10 cellular contexts compared by ENCODE assay signal in the genomic region with DNA sequence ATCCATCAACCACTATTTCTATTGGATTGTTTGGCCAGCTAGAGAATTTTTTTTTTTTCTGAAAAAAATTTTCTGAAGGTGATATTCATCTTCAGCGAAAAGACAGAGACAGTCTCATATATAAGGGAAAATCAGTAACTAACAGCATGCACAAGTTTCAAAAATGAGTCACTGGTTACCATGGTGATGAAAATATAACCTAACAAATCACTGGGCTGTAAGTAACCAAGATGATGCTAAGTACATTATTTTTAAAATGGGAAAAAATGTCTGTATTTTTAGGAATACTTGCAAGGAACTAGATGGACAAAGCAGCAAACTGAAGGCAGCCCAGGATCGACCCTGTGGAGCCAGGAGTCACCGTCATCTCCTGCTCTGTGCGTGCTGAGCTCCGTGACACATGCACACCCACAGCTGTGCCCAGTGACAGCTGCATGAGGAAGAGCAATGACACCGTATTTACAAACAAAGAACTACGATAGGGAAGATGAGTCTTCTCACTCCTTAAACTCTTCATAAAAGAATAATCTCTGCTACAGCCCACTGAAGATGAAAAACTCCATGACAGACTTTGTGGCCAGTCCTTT.
A peak's percentile ranks its signal among the peaks of the same experiment; 100 is the strongest.
DNase-seq lines count a peak whose midpoint lies in the region; ATAC-seq and TF ChIP-seq lines count a peak whose summit lies in the region.
"Had no signal": no experiment of that assay in that cellular context is flagged by ENCODE, and none has a peak within 500 bp of the region (broad histone marks: within the 10 kb centered on the region; RNA-seq: fewer than 3 reads in every experiment).

No MANE protein-coding gene starts in this region.

- H3K9me3 ChIP-seq in thoracic aorta (no peaks in the 10 kb centered on the region), stomach (no peaks in the 10 kb centered on the region)

- peaks cover 23 to 56% of the 10 kb centered on the region in 2 donors for H3K36me3 Mint-ChIP-seq in activated T-cell treated with anti-CD3 and anti-CD28 coated beads, Interleukin-2, amount 50 U/mL, for 72 hours (ENCODE audit: insufficient read depth in 2 of 2)

- peak overlapping the region; percentile 51 to 66 for H3K4me3 Mint-ChIP-seq in activated T-cell treated with anti-CD3 and anti-CD28 coated beads, Interleukin-2, amount 50 U/mL, for 72 hours

- peak overlapping the region; percentile 76 for H3K27ac Mint-ChIP-seq in activated T-cell treated with anti-CD3 and anti-CD28 coated beads, Interleukin-2, amount 50 U/mL, for 72 hours

- 46 to 75% (median 61%) methylated on average over 7 of the region's 7 CpGs for WGBS in stomach, 5 donors

- no peak for TF ChIP-seq EP300 in stomach (IDR thresholded peaks at IDR 0.05)

- intact Hi-C loops in Right ventricle myocardium superior (cut with DNase I) (no loop called here), cardiac septum (cut with DNase I) (no loop called here), stomach (cut with DNase I; ENCODE audit: low total_unique reads) (no loop called here)

- no peak overlapping the region for H3K4me3 ChIP-seq in thoracic aorta
- no peak overlapping the region for H3K4me3 ChIP-seq in stomach
- H3K4me3 ChIP-seq: BLaER1 had no signal

- ATAC-seq in Right ventricle myocardium superior (ENCODE audit: poor library complexity) (no peak), left lobe of liver (peak; percentile 24), thoracic aorta (ENCODE audit: insufficient number of reproducible peaks, low FRiP score, low read depth) (peak; percentile 65), HG02973 (IDR thresholded peaks at IDR 0.05; ENCODE audit: unreplicated experiment) (no peak)
- ATAC-seq in activated T-cell treated with anti-CD3 and anti-CD28 coated beads, Interleukin-2, amount 50 U/mL, for 72 hours (replicated peaks in 1 of 2) = peak; percentile 82 to 88

- H3K27ac ChIP-seq in thoracic aorta (peak overlapping the region in 1 of 2 donors; percentile 17), stomach (peak overlapping the region in 2 of 5 donors; percentile 53 to 56)
- H3K27ac ChIP-seq: BLaER1 had no signal

- H3K9me3 Mint-ChIP-seq in activated T-cell treated with anti-CD3 and anti-CD28 coated beads, Interleukin-2, amount 50 U/mL, for 72 hours = peaks cover 8% of the 10 kb centered on the region in 2 donors

- no peaks in the 10 kb centered on the region for H3K27me3 Mint-ChIP-seq in activated T-cell treated with anti-CD3 and anti-CD28 coated beads, Interleukin-2, amount 50 U/mL, for 72 hours (ENCODE audit: low read depth)

- H3K36me3 ChIP-seq in thoracic aorta = no peaks in the 10 kb centered on the region
- H3K36me3 ChIP-seq in stomach = no peaks in the 10 kb centered on the region

- peaks cover 58% of the 10 kb centered on the region for H3K4me1 Mint-ChIP-seq in activated T-cell treated with anti-CD3 and anti-CD28 coated beads, Interleukin-2, amount 50 U/mL, for 72 hours (ENCODE audit: low read depth)

- H3K4me1 ChIP-seq in thoracic aorta (ENCODE audit: control insufficient read depth in 1 of 2, low read depth in 2 of 2) = peaks cover 9 to 11% of the 10 kb centered on the region in 2 donors
- H3K4me1 ChIP-seq in stomach = peaks cover 0 to 21% (median 3%) of the 10 kb centered on the region in 4 donors

- TF ChIP-seq POLR2A in stomach (IDR thresholded peaks at IDR 0.05) = no peak

- no peak for TF ChIP-seq CTCF in thoracic aorta (IDR thresholded peaks at IDR 0.05)
- TF ChIP-seq CTCF in stomach (IDR thresholded peaks at IDR 0.05) = no peak

- H3K27me3 ChIP-seq in thoracic aorta (replicated peaks; ENCODE audit: insufficient read depth) (no peaks in the 10 kb centered on the region), stomach (no peaks in the 10 kb centered on the region)
- H3K27me3 ChIP-seq: BLaER1 had no signal

- DNase-seq in Right ventricle myocardium superior (peak; percentile 49), cardiac septum (ENCODE audit: low spot score) (no peak), left lobe of liver (ENCODE audit: low spot score) (no peak), thoracic aorta (ENCODE audit: low spot score) (no peak), stomach (no peak), NCI-H748 treated with DMSO at 0.1 percent for 48 hours (lab: John Stamatoyannopoulos, UW) (no peak)
- DNase-seq in activated T-cell treated with anti-CD3 and anti-CD28 coated beads, Interleukin-2, amount 50 U/mL, for 72 hours = peak; percentile 31 to 33
- DNase-seq: erythroblast had no signal

Comparison
In these comparisons a context has a peak if more than half of its experiments do, and no peak if none do; other contexts are left out.
1. DNase-seq: peak in Right ventricle myocardium superior (single experiment) and activated T-cell treated with anti-CD3 and anti-CD28 coated beads, Interleukin-2, amount 50 U/mL, for 72 hours (2 of 2); none in cardiac septum (single experiment), left lobe of liver (single experiment), thoracic aorta (single experiment), stomach (single experiment) and NCI-H748 treated with DMSO at 0.1 percent for 48 hours (single experiment).
2. ATAC-seq: peak in activated T-cell treated with anti-CD3 and anti-CD28 coated beads, Interleukin-2, amount 50 U/mL, for 72 hours (2 of 2), left lobe of liver (single experiment) and thoracic aorta (single experiment); none in Right ventricle myocardium superior (single experiment) and HG02973 (single experiment).